In the genomic region with DNA sequence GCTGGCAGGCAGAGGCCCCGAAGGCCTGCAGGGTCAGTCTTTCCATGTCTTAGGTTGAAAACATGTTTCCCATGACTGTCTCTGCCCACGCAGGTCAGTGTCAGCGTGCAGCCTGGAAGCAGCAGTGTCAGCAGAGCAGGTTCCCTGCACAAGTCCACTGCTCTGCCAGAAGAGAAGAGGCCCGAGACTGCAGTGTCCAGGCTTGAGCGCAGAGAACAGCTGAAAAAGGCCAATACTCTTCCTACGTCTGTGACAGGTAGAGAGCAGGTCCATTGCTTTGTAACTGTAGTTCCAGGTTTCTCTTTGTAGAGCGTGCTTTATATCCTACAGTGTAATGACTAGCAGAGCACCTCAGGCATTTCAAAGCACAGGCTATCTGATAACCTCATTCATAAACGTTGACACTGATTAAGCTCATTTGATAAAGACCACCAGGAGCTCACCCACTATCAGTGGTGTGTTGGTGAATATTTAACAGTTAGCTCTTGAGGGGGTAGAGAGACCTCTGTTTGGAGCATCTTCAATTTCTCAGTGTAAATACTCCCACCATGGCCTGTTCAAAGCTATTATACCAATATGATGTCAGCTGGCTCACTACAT, we compare ENCODE assay signal across 20 cellular contexts.
"Had no signal": no experiment of that assay in that cellular context is flagged by ENCODE, and none has a peak within 500 bp of the region (broad histone marks: within the 10 kb centered on the region; RNA-seq: fewer than 3 reads in every experiment).

No MANE protein-coding gene starts in this region.

- H3K27ac ChIP-seq: esophagus squamous epithelium, foreskin keratinocyte, pancreas, prostate gland, right lobe of liver, suprapubic skin, tibial artery, upper lobe of left lung, uterus had no signal

- H3K4me1 Mint-ChIP-seq: natural killer cell had no signal

- H3K36me3 Mint-ChIP-seq: natural killer cell had no signal

- DNase-seq: central memory CD4-positive, alpha-beta T cell; effector memory CD8-positive, alpha-beta T cell; esophagus squamous epithelium; foreskin keratinocyte; kidney glomerular epithelial cell; natural killer cell; pancreas; retina; right lobe of liver; stimulated activated CD4-positive, alpha-beta T cell treated with anti-CD3 and anti-CD28 coated beads, Interleukin-2, amount 100 ng/mL, for 24 hours; stimulated activated CD4-positive, alpha-beta T cell treated with anti-CD3 and anti-CD28 coated beads, Interleukin-4, amount 100 ng/mL, for 4 hours; stimulated activated naive CD4-positive, alpha-beta T cell; tibial artery; upper lobe of left lung; uterus had no signal

- ATAC-seq: effector memory CD8-positive, alpha-beta T cell; foreskin keratinocyte; left lobe of liver; pancreas; right lobe of liver had no signal

- H3K27ac Mint-ChIP-seq: effector memory CD8-positive, alpha-beta T cell; mesothelial cell of epicardium; natural killer cell; neural progenitor cell had no signal

- H3K4me3 ChIP-seq: esophagus squamous epithelium, neural progenitor cell, pancreas, prostate gland, right lobe of liver, suprapubic skin, tibial artery, upper lobe of left lung, uterus had no signal

- H3K9me3 Mint-ChIP-seq: effector memory CD8-positive, alpha-beta T cell; mesothelial cell of epicardium; natural killer cell; neural progenitor cell had no signal

- H3K4me3 Mint-ChIP-seq: effector memory CD8-positive, alpha-beta T cell; mesothelial cell of epicardium; natural killer cell; neural progenitor cell had no signal
